8 cellular contexts compared by ENCODE assay signal in the genomic region with DNA sequence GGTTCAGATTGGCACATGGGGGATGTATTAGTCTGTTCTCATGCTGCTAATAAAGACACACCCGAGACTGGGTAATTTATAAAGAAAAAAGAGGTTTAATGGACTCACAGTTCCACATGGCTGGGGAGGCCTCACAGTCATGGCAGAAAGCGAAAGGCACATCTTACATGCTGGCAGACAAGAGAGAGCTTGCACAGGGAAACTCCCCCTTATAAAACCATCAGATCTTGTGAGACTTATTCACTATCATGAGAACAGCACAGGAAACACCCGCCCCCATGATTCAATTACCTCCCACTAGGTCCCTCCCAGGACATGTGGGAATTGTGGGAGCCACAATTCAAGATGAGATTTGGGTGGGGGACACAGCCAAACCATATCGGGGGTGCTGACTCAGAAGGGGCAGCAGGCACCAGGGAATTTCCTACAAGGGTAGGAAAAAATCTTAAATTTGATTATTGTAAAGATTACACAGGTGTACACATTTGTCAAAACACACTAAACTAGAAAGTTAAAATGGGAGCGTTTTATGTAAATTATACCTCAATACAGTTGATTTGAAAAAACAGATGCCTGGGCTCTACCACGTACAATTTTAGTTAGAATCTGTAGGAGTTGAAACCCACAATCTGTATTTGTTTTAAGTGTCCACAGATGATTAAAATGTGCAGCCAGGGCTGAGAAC.
DNase-seq lines count a peak whose midpoint lies in the region; ATAC-seq, FAIRE-seq and TF ChIP-seq lines count a peak whose summit lies in the region.
"Not testable (repeated sequence)": the region's sequence is repeated elsewhere in the genome, so short reads cannot be mapped to it uniquely, and the experiment has no call there.

No MANE protein-coding gene starts in this region.

- intact Hi-C loops in activated T-helper 1 cell treated with anti-CD3 and anti-CD28 coated beads, Interleukin-12 subunit alpha, Interleukin-12 subunit beta, Interleukin-2, Interleukin-4 antibody, amounts not matched to agents 30 ng/mL and 10 ng/mL and 1 ng/mL, durations not matched to agents 14 hours and 24 hours and 36 hours (cut with micrococcal nuclease), result loop anchor here (10.0 kb wide), 1 partner anchor 128 kb away; no protein-coding TSS in a partner anchor
- intact Hi-C loops in K562 (cut with micrococcal nuclease), result not testable (repeated sequence)

- dilution Hi-C loops in keratinocyte (cut with MboI; ENCODE audit: extremely low pct_ligation_motif_present, low sequenced_read_pairs), result not testable (repeated sequence)

- TF ChIP-seq RAD21 in K562 (CRISPR knock-in tag; conservative IDR thresholded peaks at IDR 0.05 in 1 of 2, IDR thresholded peaks at IDR 0.05 in 1 of 2), result not testable (repeated sequence)

- not testable (repeated sequence) for H3K4me3 Mint-ChIP-seq in activated T-helper 1 cell treated with anti-CD3 and anti-CD28 coated beads, Interleukin-12 subunit alpha, Interleukin-12 subunit beta, Interleukin-2, Interleukin-4 antibody, amounts not matched to agents 30 ng/mL and 10 ng/mL and 1 ng/mL, durations not matched to agents 14 hours and 24 hours and 36 hours
- peak overlapping the region in 1 of 2 donors; percentile 26 for H3K4me3 Mint-ChIP-seq in stimulated activated naive CD8-positive, alpha-beta T cell treated with anti-CD3 and anti-CD28 coated beads, Interleukin-15, amount 100 ng/mL, for 72 hours

- H3K4me1 Mint-ChIP-seq in activated T-helper 1 cell treated with anti-CD3 and anti-CD28 coated beads, Interleukin-12 subunit alpha, Interleukin-12 subunit beta, Interleukin-2, Interleukin-4 antibody, amounts not matched to agents 30 ng/mL and 10 ng/mL and 1 ng/mL, durations not matched to agents 14 hours and 24 hours and 36 hours (ENCODE audit: low read depth), result peaks cover 12% of the 10 kb centered on the region
- H3K4me1 Mint-ChIP-seq in stimulated activated naive CD8-positive, alpha-beta T cell treated with anti-CD3 and anti-CD28 coated beads, Interleukin-15, amount 100 ng/mL, for 72 hours, result peaks cover 16% of the 10 kb centered on the region

- not testable (repeated sequence) for H4K20me1 ChIP-seq in Karpas-422 (ENCODE audit: insufficient read depth, low read depth, low read length); K562 (replicated peaks; ENCODE audit: control insufficient read depth, insufficient read depth, low read length); keratinocyte (ENCODE audit: control insufficient read depth, extremely low read depth, insufficient read depth, low read length)

- TF ChIP-seq POLR2A in K562 (conservative IDR thresholded peaks at IDR 0.05), result not testable (repeated sequence)

- H3K9me3 ChIP-seq in Karpas-422 (ENCODE audit: low read length); K562 (replicated peaks; ENCODE audit: control insufficient read depth, insufficient read depth, low read depth, low read length); keratinocyte (ENCODE audit: control insufficient read depth, low read depth, low read length): not testable (repeated sequence)

- peak; percentile 78 for DNase-seq in GM12865 (ENCODE audit: low read depth)
- DNase-seq in Karpas-422; activated T-helper 1 cell treated with anti-CD3 and anti-CD28 coated beads, Interleukin-12 subunit alpha, Interleukin-12 subunit beta, Interleukin-2, Interleukin-4 antibody, amounts not matched to agents 30 ng/mL and 10 ng/mL and 1 ng/mL, durations not matched to agents 14 hours and 24 hours and 36 hours (ENCODE audit: low spot score); K562 (ENCODE audit: extremely low read depth in 1 of 4, low spot score in 3 of 4); keratinocyte (ENCODE audit: low read depth, low spot score): not testable (repeated sequence)
- peak; percentile 5 to 10 for DNase-seq in activated CD4-positive, alpha-beta T cell treated with anti-CD3 and anti-CD28 coated beads for 24 hours (ENCODE audit: low read depth in 2 of 2)
- peak; percentile 8 for DNase-seq in stimulated activated CD4-positive, alpha-beta T cell treated with anti-CD3 and anti-CD28 coated beads, Interleukin-4, amount 100 ng/mL, for 1 hour
- DNase-seq in stimulated activated naive CD8-positive, alpha-beta T cell treated with anti-CD3 and anti-CD28 coated beads, Interleukin-15, amount 100 ng/mL, for 72 hours, result peak in 1 of 2 donors; percentile 15

- H3K27me3 Mint-ChIP-seq in activated T-helper 1 cell treated with anti-CD3 and anti-CD28 coated beads, Interleukin-12 subunit alpha, Interleukin-12 subunit beta, Interleukin-2, Interleukin-4 antibody, amounts not matched to agents 30 ng/mL and 10 ng/mL and 1 ng/mL, durations not matched to agents 14 hours and 24 hours and 36 hours (ENCODE audit: insufficient read depth); stimulated activated naive CD8-positive, alpha-beta T cell treated with anti-CD3 and anti-CD28 coated beads, Interleukin-15, amount 100 ng/mL, for 72 hours: not testable (repeated sequence)

- not testable (repeated sequence) for H3K9ac ChIP-seq in Karpas-422 (ENCODE audit: low read length); K562 (ENCODE audit: insufficient read depth in 1 of 2, low read depth in 2 of 2, low read length in 2 of 2); keratinocyte (ENCODE audit: control insufficient read depth, extremely low read depth, insufficient read depth, low read length)

- CTCF ChIA-PET in K562 (lab: Yijun Ruan, JAX; ENCODE audit: low intra/inter-chr PET ratio), result not testable (repeated sequence)

- FAIRE-seq in K562 (lab: Jason Lieb, UNC), result peak; percentile 40
- not testable (repeated sequence) for FAIRE-seq in keratinocyte (lab: Jason Lieb, UNC)

- not testable (repeated sequence) for H3K36me3 Mint-ChIP-seq in activated T-helper 1 cell treated with anti-CD3 and anti-CD28 coated beads, Interleukin-12 subunit alpha, Interleukin-12 subunit beta, Interleukin-2, Interleukin-4 antibody, amounts not matched to agents 30 ng/mL and 10 ng/mL and 1 ng/mL, durations not matched to agents 14 hours and 24 hours and 36 hours (ENCODE audit: low read depth)

- BruUV-seq in K562 (replicated peaks; lab: Mats Ljungman, UMichigan), result not testable (repeated sequence)

- not testable (repeated sequence) for H3K4me2 ChIP-seq in Karpas-422 (ENCODE audit: low read depth, low read length, poor library complexity, severe bottlenecking); K562 (ENCODE audit: insufficient read depth, low read length)
- H3K4me2 ChIP-seq in keratinocyte (ENCODE audit: control insufficient read depth, extremely low read depth, insufficient read depth, low read depth, low read length), result peak overlapping the region; percentile 40

- H3K4me1 ChIP-seq in Karpas-422 (ENCODE audit: low read length), result peaks cover 21% of the 10 kb centered on the region
- not testable (repeated sequence) for H3K4me1 ChIP-seq in K562 (replicated peaks in 1 of 2; ENCODE audit: control insufficient read depth in 2 of 2, insufficient read depth in 2 of 2, low read length in 2 of 2); keratinocyte (ENCODE audit: control insufficient read depth, extremely low read depth, insufficient read depth, low read length)

- in situ Hi-C loops in K562 (cut with MboI), result loop anchor here (10.0 kb wide), 1 partner anchor 162 kb away; no protein-coding TSS in a partner anchor

- not testable (repeated sequence) for H3K4me3 ChIP-seq in GM12865 (ENCODE audit: low read depth, low read length); Karpas-422 (ENCODE audit: low read length); K562; keratinocyte (ENCODE audit: control insufficient read depth in 2 of 3, extremely low read depth in 1 of 3, insufficient read depth in 2 of 3, low read depth in 1 of 3, low read length in 3 of 3)

- peak overlapping the region; percentile 41; the same call in 1 of the 2 replicates for H3K27ac ChIP-seq in Karpas-422 (ENCODE audit: low read length)
- H3K27ac ChIP-seq in K562 (ENCODE audit: extremely low read depth, low read depth, low read length); keratinocyte (ENCODE audit: control insufficient read depth, insufficient read depth, low read length): not testable (repeated sequence)

- H3K27ac Mint-ChIP-seq in activated T-helper 1 cell treated with anti-CD3 and anti-CD28 coated beads, Interleukin-12 subunit alpha, Interleukin-12 subunit beta, Interleukin-2, Interleukin-4 antibody, amounts not matched to agents 30 ng/mL and 10 ng/mL and 1 ng/mL, durations not matched to agents 14 hours and 24 hours and 36 hours, result peak overlapping the region; percentile 7
- peak overlapping the region; percentile 54 to 84 for H3K27ac Mint-ChIP-seq in stimulated activated naive CD8-positive, alpha-beta T cell treated with anti-CD3 and anti-CD28 coated beads, Interleukin-15, amount 100 ng/mL, for 72 hours

- H3K79me2 ChIP-seq in Karpas-422 (ENCODE audit: low read length), result peaks cover 76% of the 10 kb centered on the region
- not testable (repeated sequence) for H3K79me2 ChIP-seq in K562 (ENCODE audit: control insufficient read depth, insufficient read depth, low read length); keratinocyte (ENCODE audit: control insufficient read depth, insufficient read depth, low read length)

- TF ChIP-seq EP300 in K562 (IDR thresholded peaks at IDR 0.05; ENCODE audit: low read length), result not testable (repeated sequence)

- not testable (repeated sequence) for H3K27me3 ChIP-seq in Karpas-422 (ENCODE audit: low read length); K562 (ENCODE audit: control insufficient read depth in 2 of 2, insufficient read depth in 2 of 2, low read length in 2 of 2); keratinocyte (ENCODE audit: control insufficient read depth, extremely low read depth, insufficient read depth, low read length)

- not testable (repeated sequence) for H3K9me1 ChIP-seq in K562 (ENCODE audit: control insufficient read depth, insufficient read depth, low read length); keratinocyte (ENCODE audit: control insufficient read depth, extremely low read depth, insufficient read depth, low read length)

- not testable (repeated sequence) for H2AFZ ChIP-seq in Karpas-422 (ENCODE audit: low read length); K562 (ENCODE audit: low read depth, low read length)
- peak overlapping the region; percentile 37 for H2AFZ ChIP-seq in keratinocyte (ENCODE audit: control insufficient read depth, low read length)

- not testable (repeated sequence) for ATAC-seq in K562
- ATAC-seq in stimulated activated naive CD8-positive, alpha-beta T cell treated with anti-CD3 and anti-CD28 coated beads, Interleukin-15, amount 100 ng/mL, for 72 hours, result peak; percentile 63

- 31% methylated on average over 6 of the region's 6 CpGs for WGBS in K562 (ENCODE audit: insufficient coverage, low coverage, missing lambda C conversion rate)

- H3K9me2 ChIP-seq in Karpas-422 (replicated peaks; ENCODE audit: insufficient read depth, low read length), result not testable (repeated sequence)

- H3K36me3 ChIP-seq in Karpas-422 (ENCODE audit: insufficient read depth, low read length); K562 (ENCODE audit: control insufficient read depth, insufficient read depth, low read length); keratinocyte (ENCODE audit: control insufficient read depth in 2 of 2, extremely low read depth in 1 of 2, insufficient read depth in 2 of 2, low read length in 2 of 2): not testable (repeated sequence)

- not testable (repeated sequence) for H3K9me3 Mint-ChIP-seq in activated T-helper 1 cell treated with anti-CD3 and anti-CD28 coated beads, Interleukin-12 subunit alpha, Interleukin-12 subunit beta, Interleukin-2, Interleukin-4 antibody, amounts not matched to agents 30 ng/mL and 10 ng/mL and 1 ng/mL, durations not matched to agents 14 hours and 24 hours and 36 hours
- peaks cover 11 to 19% of the 10 kb centered on the region in 2 donors for H3K9me3 Mint-ChIP-seq in stimulated activated naive CD8-positive, alpha-beta T cell treated with anti-CD3 and anti-CD28 coated beads, Interleukin-15, amount 100 ng/mL, for 72 hours

- POLR2A ChIA-PET in K562 (lab: Yijun Ruan, JAX), result interaction anchor here (0.7 kb wide), 1 partner anchor 149 kb away, joined by 3 read pairs; no protein-coding TSS in a partner anchor

- not testable (repeated sequence) for TF ChIP-seq CTCF in GM12865 (IDR thresholded peaks at IDR 0.05; ENCODE audit: insufficient read depth, low read depth, low read length, missing control alignments); K562 (IDR thresholded peaks at IDR 0.05 in 2 of 3, conservative IDR thresholded peaks at IDR 0.05 in 1 of 3; ENCODE audit: insufficient read depth in 2 of 3, low read depth in 1 of 3, low read length in 3 of 3); keratinocyte (optimal IDR thresholded peaks at IDR 0.05 in 1 of 3, IDR thresholded peaks at IDR 0.05 in 1 of 3, conservative IDR thresholded peaks at IDR 0.05 in 1 of 3; ENCODE audit: extremely low read depth in 1 of 3, insufficient read depth in 2 of 3, low read length in 3 of 3)
